1 cellular context compared by ENCODE assay signal in genomic region chr19:2992333-2992732, GRCh38. TPM values are rescaled to one million over a fixed set of nuclear protein-coding genes. Genes with fewer than 3 reads are reported as not detected.
"Had no signal": no experiment of that assay in that cellular context is flagged by ENCODE, and none has a peak within 500 bp of the region (broad histone marks: within the 10 kb centered on the region; RNA-seq: fewer than 3 reads in every experiment).

No MANE protein-coding gene starts in this region.

RNA-seq across cellular contexts. Expression of gene TLE2, which starts 36.7 kb away (rescaled TPM):
- total RNA-seq: M059J had no signal
